In genomic region chr15:90820481-90820880, GRCh38 we compare ENCODE assay signal across 16 cellular contexts.
"Had no signal": no experiment of that assay in that cellular context is flagged by ENCODE, and none has a peak within 500 bp of the region (broad histone marks: within the 10 kb centered on the region; RNA-seq: fewer than 3 reads in every experiment).

No MANE protein-coding gene starts in this region.

- H3K27me3 Mint-ChIP-seq: activated B cell treated with CpG ODN at 0.5 μM for 24 hours; activated CD8-positive, alpha-beta T cell treated with anti-CD3 and anti-CD28 coated beads for 36 hours; activated naive CD4-positive, alpha-beta T cell treated with anti-CD3 and anti-CD28 coated beads, Interleukin-2, amount 50 U/mL, for 24 hours; naive thymus-derived CD8-positive, alpha-beta T cell had no signal

- H3K36me3 ChIP-seq: esophagus squamous epithelium, heart right ventricle, tibial nerve had no signal

- ATAC-seq: naive thymus-derived CD8-positive, alpha-beta T cell; stimulated activated naive CD8-positive, alpha-beta T cell treated with anti-CD3 and anti-CD28 coated beads, Interleukin-15, Interleukin-2, amounts not matched to agents 100 U/mL and 50 U/mL, for 24 hours had no signal

- H3K36me3 Mint-ChIP-seq: activated naive CD4-positive, alpha-beta T cell treated with anti-CD3 and anti-CD28 coated beads, Interleukin-2, amount 50 U/mL, for 24 hours; naive thymus-derived CD8-positive, alpha-beta T cell had no signal

- H3K27ac Mint-ChIP-seq: activated B cell treated with CpG ODN at 0.5 μM for 24 hours; activated naive CD4-positive, alpha-beta T cell treated with anti-CD3 and anti-CD28 coated beads, Interleukin-2, amount 50 U/mL, for 24 hours had no signal

- H3K4me3 Mint-ChIP-seq: activated B cell treated with CpG ODN at 0.5 μM for 24 hours; activated CD8-positive, alpha-beta T cell treated with anti-CD3 and anti-CD28 coated beads for 36 hours; activated naive CD4-positive, alpha-beta T cell treated with anti-CD3 and anti-CD28 coated beads, Interleukin-2, amount 50 U/mL, for 24 hours; naive thymus-derived CD8-positive, alpha-beta T cell had no signal

- H3K9me3 ChIP-seq: esophagus squamous epithelium, heart right ventricle, spleen, tibial nerve had no signal

- H3K9me3 Mint-ChIP-seq: activated B cell treated with CpG ODN at 0.5 μM for 24 hours; activated CD8-positive, alpha-beta T cell treated with anti-CD3 and anti-CD28 coated beads for 36 hours; activated naive CD4-positive, alpha-beta T cell treated with anti-CD3 and anti-CD28 coated beads, Interleukin-2, amount 50 U/mL, for 24 hours; naive thymus-derived CD8-positive, alpha-beta T cell had no signal

- H3K27me3 ChIP-seq: esophagus squamous epithelium, heart right ventricle, spleen, tibial nerve had no signal

- H3K27ac ChIP-seq: esophagus squamous epithelium, tibial nerve had no signal

- DNase-seq: activated B cell treated with CpG ODN at 0.5 μM for 24 hours; activated CD4-positive, alpha-beta T cell treated with anti-CD3 and anti-CD28 coated beads for 4 hours; cerebellar nuclear complex; dermis blood vessel endothelial cell; effector memory CD4-positive, alpha-beta T cell; esophagus squamous epithelium; heart right ventricle; mesendoderm; naive thymus-derived CD8-positive, alpha-beta T cell; spleen; stimulated activated naive CD8-positive, alpha-beta T cell treated with anti-CD3 and anti-CD28 coated beads, Interleukin-15, Interleukin-2, amounts not matched to agents 100 U/mL and 50 U/mL, for 24 hours; SW 1271; T-helper 9 cell had no signal

- H3K4me3 ChIP-seq: esophagus squamous epithelium, heart right ventricle, spleen, tibial nerve had no signal
